9 cellular contexts compared by ENCODE assay signal in the genomic region with DNA sequence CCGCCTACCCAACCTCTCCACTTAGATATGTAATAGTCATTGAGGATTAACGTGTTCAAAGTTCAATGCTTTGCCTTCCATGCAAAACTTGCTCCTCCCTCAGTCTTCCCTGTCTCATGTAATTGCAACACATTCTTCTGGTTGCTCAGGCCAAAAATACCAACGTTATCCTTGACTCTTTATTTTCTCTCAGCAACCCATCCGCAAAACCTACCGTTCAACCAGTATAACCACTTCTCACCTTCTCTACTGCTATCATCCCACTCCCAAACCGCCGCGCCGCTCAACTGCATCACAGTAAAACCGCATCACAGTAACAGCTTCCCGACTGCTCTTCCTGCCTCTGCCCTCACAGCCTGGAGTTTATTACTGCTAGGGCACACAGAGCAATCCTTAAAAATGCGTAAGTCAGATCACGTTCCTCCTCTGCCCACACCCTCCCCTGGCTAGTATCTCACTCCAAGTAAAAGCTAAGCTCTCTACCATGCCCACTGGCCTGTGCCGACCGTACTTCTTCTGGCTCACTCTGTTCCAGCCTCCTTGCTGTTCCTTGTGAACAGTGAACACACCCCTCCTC. TPM values are rescaled to one million over a fixed set of nuclear protein-coding genes. Genes with fewer than 3 reads are reported as not detected.
DNase-seq lines count a peak whose midpoint lies in the region; ATAC-seq, FAIRE-seq and TF ChIP-seq lines count a peak whose summit lies in the region.
"Had no signal": no experiment of that assay in that cellular context is flagged by ENCODE, and none has a peak within 500 bp of the region (broad histone marks: within the 10 kb centered on the region; RNA-seq: fewer than 3 reads in every experiment).

No MANE protein-coding gene starts in this region.

- ATAC-seq in Right ventricle myocardium inferior (peak; percentile 15), upper lobe of right lung (peak; percentile 36), GM18517 (IDR thresholded peaks at IDR 0.05; ENCODE audit: unreplicated experiment) (no peak)

- H3K36me3 ChIP-seq in right atrium auricular region (peaks cover 23% of the 10 kb centered on the region), upper lobe of right lung (peaks cover 26% of the 10 kb centered on the region)

- no peak for TF ChIP-seq CTCF in right atrium auricular region (IDR thresholded peaks at IDR 0.05)
- TF ChIP-seq CTCF in upper lobe of right lung (IDR thresholded peaks at IDR 0.05), result no peak

- intact Hi-C loops in Right ventricle myocardium inferior (cut with DNase I) (loop anchor here (10.0 kb wide), 1 partner anchor 267 kb away; a partner anchor contains a TSS), upper lobe of right lung (cut with DNase I) (no loop called here)

- no peaks in the 10 kb centered on the region for H3K27me3 Mint-ChIP-seq in activated T-cell treated with anti-CD3 and anti-CD28 coated beads, Interleukin-2, amount 50 U/mL, for 24 hours

- DNase-seq in Right ventricle myocardium inferior (ENCODE audit: missing footprints) (no peak), right atrium auricular region (ENCODE audit: low spot score) (no peak), kidney glomerular epithelial cell (lab: John Stamatoyannopoulos, UW) (peak; percentile 26), upper lobe of right lung (no peak), urothelium cell line (ENCODE audit: low spot score) (no peak), amygdala (lab: John Stamatoyannopoulos, UW) (no peak)
- peak; percentile 48 for DNase-seq in activated T-cell treated with anti-CD3 and anti-CD28 coated beads, Interleukin-2, amount 50 U/mL, for 24 hours
- DNase-seq: SHP77 treated with DMSO at 0.1 percent for 48 hours had no signal

- peaks cover 51% of the 10 kb centered on the region for H3K36me3 Mint-ChIP-seq in activated T-cell treated with anti-CD3 and anti-CD28 coated beads, Interleukin-2, amount 50 U/mL, for 24 hours (ENCODE audit: low read depth)

- no peak for FAIRE-seq in urothelium cell line (lab: Jason Lieb, UNC)

- H3K27ac ChIP-seq in right atrium auricular region, result no peak overlapping the region
- no peak overlapping the region for H3K27ac ChIP-seq in upper lobe of right lung

- H3K27ac Mint-ChIP-seq in activated T-cell treated with anti-CD3 and anti-CD28 coated beads, Interleukin-2, amount 50 U/mL, for 24 hours, result peak overlapping the region; percentile 78

- H3K27me3 ChIP-seq in right atrium auricular region (no peaks in the 10 kb centered on the region), upper lobe of right lung (no peaks in the 10 kb centered on the region)

- peaks cover 0 to 20% of the 10 kb centered on the region in 2 donors for H3K4me1 ChIP-seq in right atrium auricular region
- peaks cover 3% of the 10 kb centered on the region for H3K4me1 ChIP-seq in upper lobe of right lung

- peak overlapping the region; percentile 45 for H3K4me3 Mint-ChIP-seq in activated T-cell treated with anti-CD3 and anti-CD28 coated beads, Interleukin-2, amount 50 U/mL, for 24 hours

- peaks cover 70% of the 10 kb centered on the region for H3K4me1 Mint-ChIP-seq in activated T-cell treated with anti-CD3 and anti-CD28 coated beads, Interleukin-2, amount 50 U/mL, for 24 hours (ENCODE audit: low read depth)

- H3K9me3 ChIP-seq in right atrium auricular region (no peaks in the 10 kb centered on the region), upper lobe of right lung (no peaks in the 10 kb centered on the region)

- H3K4me3 ChIP-seq in right atrium auricular region (no peak overlapping the region), upper lobe of right lung (no peak overlapping the region)

- H3K9me3 Mint-ChIP-seq in activated T-cell treated with anti-CD3 and anti-CD28 coated beads, Interleukin-2, amount 50 U/mL, for 24 hours, result no peaks in the 10 kb centered on the region

RNA-seq across cellular contexts. Expression of a gene that starts 8.2 kb away (rescaled TPM):
- total RNA-seq in Right ventricle myocardium inferior (185 TPM), right atrium auricular region (100 to 1,000 TPM; 113 to 252 TPM), upper lobe of right lung (38.6 TPM)

RNA-seq across cellular contexts. Expression of a gene that starts 17.7 kb away (rescaled TPM):
- total RNA-seq in Right ventricle myocardium inferior (235 TPM), right atrium auricular region (100 to 1,000 TPM; 227 to 327 TPM), upper lobe of right lung (81.7 TPM)

Comparison
In these comparisons a context has a peak if more than half of its experiments do, and no peak if none do; other contexts are left out.
1. DNase-seq: peak in activated T-cell treated with anti-CD3 and anti-CD28 coated beads, Interleukin-2, amount 50 U/mL, for 24 hours (single experiment) and kidney glomerular epithelial cell (single experiment); none in Right ventricle myocardium inferior (single experiment), right atrium auricular region (single experiment), upper lobe of right lung (single experiment), urothelium cell line (single experiment) and amygdala (0 of 56).